In genomic region chr19:48636859-48637448, GRCh38 we compare ENCODE assay signal across 8 cellular contexts. TPM values are rescaled to one million over a fixed set of nuclear protein-coding genes. Genes with fewer than 3 reads are reported as not detected.
DNase-seq lines count a peak whose midpoint lies in the region; ATAC-seq and TF ChIP-seq lines count a peak whose summit lies in the region.

Gene DBP (minus strand): TSS chr19:48637379. CDS start chr19:48636994, 385 bp downstream.

- DNase-seq in CD14-positive monocyte (ENCODE audit: low spot score) (no peak), GM23248 (peak; percentile 71), RPMI7951 (ENCODE audit: low read depth) (peak; percentile 58), SHP77 treated with DMSO at 0.1 percent for 48 hours (lab: John Stamatoyannopoulos, UW) (no peak), dedifferentiated amniotic fluid mesenchymal stem cell (ENCODE audit: extremely low spot score) (no peak)

- H3K4me3 ChIP-seq in GM23248 (peak within 1 kb of the TSS; percentile 71), ectodermal cell (ENCODE audit: insufficient read depth, low read depth, low read length) (peak within 1 kb of the TSS; percentile 75), muscle layer of colon (ENCODE audit: low read depth in 1 of 2, low read length in 2 of 2) (peak within 1 kb of the TSS; percentile 78 to 91)

- peak within 1 kb of the TSS; percentile 87 for H3K27ac ChIP-seq in GM23248
- peak within 1 kb of the TSS; percentile 95 for H3K27ac ChIP-seq in ectodermal cell (ENCODE audit: insufficient read depth, low read depth, low read length, poor library complexity, severe bottlenecking)
- H3K27ac ChIP-seq in muscle layer of colon (ENCODE audit: low read depth, low read length), result peak within 1 kb of the TSS; percentile 64

- peaks cover 53% of the 10 kb centered on the region for H3K4me1 Mint-ChIP-seq in CD14-positive monocyte

- in situ Hi-C loops in GM23248 (cut with MboI), result no loop called here

- peak within 1 kb of the TSS; percentile 98 to 99 for H3K4me3 Mint-ChIP-seq in CD14-positive monocyte

- no peaks in the 10 kb centered on the region for H3K9me2 ChIP-seq in GM23248 (ENCODE audit: insufficient read depth)

- peaks cover 14 to 18% of the 10 kb centered on the region in 2 donors for H3K36me3 Mint-ChIP-seq in CD14-positive monocyte

- peaks cover 38% of the 10 kb centered on the region for H3K4me1 ChIP-seq in GM23248 (ENCODE audit: insufficient read depth)
- peaks cover 13% of the 10 kb centered on the region for H3K4me1 ChIP-seq in ectodermal cell (ENCODE audit: control insufficient read depth, insufficient read depth, low read length)
- peaks cover 35% of the 10 kb centered on the region for H3K4me1 ChIP-seq in muscle layer of colon (ENCODE audit: insufficient read depth, low read length)

- peaks cover 0 to 3% (median 1%) of the 10 kb centered on the region in 7 donors for H3K9me3 Mint-ChIP-seq in CD14-positive monocyte

- peak within 1 kb of the TSS; percentile 80 for H2AFZ ChIP-seq in GM23248

- H3K4me2 ChIP-seq in GM23248 (ENCODE audit: unreplicated experiment), result peak within 1 kb of the TSS; percentile 86

- no peaks in the 10 kb centered on the region for H3K36me3 ChIP-seq in GM23248 (ENCODE audit: low read depth)
- no peaks in the 10 kb centered on the region for H3K36me3 ChIP-seq in ectodermal cell (ENCODE audit: control insufficient read depth, insufficient read depth, low read length)
- peaks cover 17% of the 10 kb centered on the region for H3K36me3 ChIP-seq in muscle layer of colon (ENCODE audit: insufficient read depth, low read length)

- H4K20me1 ChIP-seq in GM23248 (ENCODE audit: insufficient read depth), result no peaks in the 10 kb centered on the region

- intact Hi-C loops in CD14-positive monocyte (cut with micrococcal nuclease), result loop anchor here (5.0 to 10.0 kb wide), 3 partner anchors 312 to 330 kb away; partner anchors contain the start of genes FTL (in 2 of the 2) and EMP3 (in 1 of the 2)

- no peaks in the 10 kb centered on the region for H3K27me3 ChIP-seq in GM23248 (replicated peaks; ENCODE audit: insufficient read depth)
- H3K27me3 ChIP-seq in ectodermal cell (ENCODE audit: control insufficient read depth, insufficient read depth, low read length, poor library complexity, severe bottlenecking), result peaks cover 10% of the 10 kb centered on the region
- no peaks in the 10 kb centered on the region for H3K27me3 ChIP-seq in muscle layer of colon (ENCODE audit: control insufficient read depth in 1 of 2, insufficient read depth in 2 of 2, low read length in 2 of 2)

- TF ChIP-seq CTCF in CD14-positive monocyte (IDR thresholded peaks at IDR 0.05), result peak; percentile 16

- ATAC-seq in GM21737 (IDR thresholded peaks at IDR 0.05; ENCODE audit: unreplicated experiment), result no peak

- H3F3A ChIP-seq in GM23248 (ENCODE audit: insufficient read depth), result peaks cover 24% of the 10 kb centered on the region

- WGBS in GM23248 (ENCODE audit: low coverage in 1 of 2, low lambda C conversion rate in 2 of 2, missing lambda C conversion rate in 2 of 2), 2 experiments, result 1 to 2% methylated on average over 32 to 39 of the region's 40 CpGs
- WGBS in ectodermal cell, 2 experiments, result 1% methylated on average over 40 of the region's 40 CpGs

- no peaks in the 10 kb centered on the region for H3K79me2 ChIP-seq in GM23248 (ENCODE audit: insufficient read depth)

- peak within 1 kb of the TSS; percentile 96 to 99 (median 99) for H3K27ac Mint-ChIP-seq in CD14-positive monocyte

- peak within 1 kb of the TSS; percentile 92 for H3K9ac ChIP-seq in GM23248
- peak within 1 kb of the TSS; percentile 75 for H3K9ac ChIP-seq in muscle layer of colon (ENCODE audit: low read length)

- H3K9me3 ChIP-seq in GM23248 (ENCODE audit: low read depth) (no peaks in the 10 kb centered on the region), ectodermal cell (ENCODE audit: control insufficient read depth, low read length) (no peaks in the 10 kb centered on the region), muscle layer of colon (ENCODE audit: low read length) (no peaks in the 10 kb centered on the region)

- peaks cover 2 to 9% (median 9%) of the 10 kb centered on the region in 3 donors for H3K27me3 Mint-ChIP-seq in CD14-positive monocyte (ENCODE audit: low read depth in 3 of 3)

RNA-seq across cellular contexts. Expression of gene DBP, which starts in this region (rescaled TPM):
- polyA plus RNA-seq in CD14-positive monocyte (10 to 100 TPM; 17.5 to 22.3 TPM), GM23248 (2016; fragmentation: Nextera tagmentation; extraction: Ambion mirVana) (3.3 and 3.7 TPM in 2 replicates)
- 5.9 and 6.7 TPM in 2 replicates for total RNA-seq in GM23248 (2014; rRNA removed; shearing (Covaris generic))
- total RNA-seq in RPMI7951 (2014; rRNA removed; shearing (Covaris generic)), result 16.6 and 17.2 TPM in 2 replicates
- polyA plus RNA-seq in ectodermal cell (2013, experiment 1 of 4), result 16.9 TPM
- polyA plus RNA-seq in ectodermal cell (2013, experiment 2 of 4), result 14.6 TPM
- 14.9 TPM for polyA plus RNA-seq in ectodermal cell (2013, experiment 3 of 4)
- 16.8 TPM for polyA plus RNA-seq in ectodermal cell (2013, experiment 4 of 4)

Comparison
In these comparisons a context has a peak if more than half of its experiments do, and no peak if none do; other contexts are left out.
1. DNase-seq: peak in GM23248 (single experiment) and RPMI7951 (single experiment); none in CD14-positive monocyte (single experiment), SHP77 treated with DMSO at 0.1 percent for 48 hours (single experiment) and dedifferentiated amniotic fluid mesenchymal stem cell (single experiment).
2. Peak in every context shown above with its lines, with median percentiles within 50 percentile points of each other: H3K27ac ChIP-seq and H3K4me3 ChIP-seq.